10 cellular contexts compared by ENCODE assay signal in the genomic region with DNA sequence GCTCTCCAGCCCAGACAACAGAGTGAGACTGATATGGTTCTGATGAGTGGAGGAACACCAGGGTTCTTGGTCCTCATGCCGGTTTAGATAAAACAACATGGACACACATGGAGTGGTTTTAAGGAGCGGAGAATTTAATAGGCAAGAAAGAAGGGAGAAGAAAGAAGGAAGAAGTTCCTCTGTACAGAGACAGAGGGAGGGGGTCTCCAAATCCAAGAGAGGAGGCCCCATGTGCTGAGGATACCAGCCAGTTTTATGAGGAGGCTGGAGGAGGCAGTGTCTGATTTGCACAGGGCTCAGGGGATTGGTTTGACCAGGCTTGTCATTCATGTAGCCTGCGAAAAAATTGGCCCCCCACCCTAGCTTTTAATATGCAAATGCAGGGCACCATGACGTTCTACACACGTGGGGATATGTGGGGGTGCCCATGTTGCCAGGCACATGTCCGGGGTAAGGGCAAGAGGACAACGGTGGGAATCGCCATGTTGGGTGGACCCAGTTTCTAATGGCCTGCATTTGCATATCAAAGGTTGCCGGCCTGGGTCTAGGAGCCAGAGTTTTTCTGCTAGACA. TPM values are rescaled to one million over a fixed set of nuclear protein-coding genes. Genes with fewer than 3 reads are reported as not detected.
DNase-seq lines count a peak whose midpoint lies in the region; ATAC-seq and TF ChIP-seq lines count a peak whose summit lies in the region.
"Not testable (repeated sequence)": the region's sequence is repeated elsewhere in the genome, so short reads cannot be mapped to it uniquely, and the experiment has no call there.
"Had no signal": no experiment of that assay in that cellular context is flagged by ENCODE, and none has a peak within 500 bp of the region (broad histone marks: within the 10 kb centered on the region; RNA-seq: fewer than 3 reads in every experiment).

No MANE protein-coding gene starts in this region.

- H3K9me3 Mint-ChIP-seq in CD4-positive, CD25-positive, alpha-beta regulatory T cell; T-helper 2 cell treated with Interferon-gamma antibody and Interleukin-4, amounts not matched to agents 5 μg/mL and 100 μg/mL, for 36 hours; activated T-cell treated with anti-CD3 and anti-CD28 coated beads, Interleukin-2, amount 50 U/mL, for 24 hours; activated naive CD8-positive, alpha-beta T cell treated with anti-CD3 and anti-CD28 coated beads for 36 hours; immature natural killer cell: not testable (repeated sequence)

- H3K79me2 ChIP-seq in Loucy (ENCODE audit: insufficient read depth, low read length) = peaks cover 14% of the 10 kb centered on the region

- H3K27ac ChIP-seq in CD4-positive, CD25-positive, alpha-beta regulatory T cell (ENCODE audit: insufficient read depth, low read length, poor library complexity, severe bottlenecking) = peak overlapping the region; percentile 96
- H3K27ac ChIP-seq in neutrophil = peak overlapping the region; percentile 100

- ATAC-seq in CD4-positive, CD25-positive, alpha-beta regulatory T cell (ENCODE audit: low read depth in 2 of 2) = not testable (repeated sequence)

- TF ChIP-seq CTCF in GM12865 (IDR thresholded peaks at IDR 0.05; ENCODE audit: insufficient read depth, low read depth, low read length, missing control alignments); Loucy (conservative IDR thresholded peaks at IDR 0.05; ENCODE audit: low read length); neutrophil (IDR thresholded peaks at IDR 0.05): not testable (repeated sequence)

- H3K4me3 Mint-ChIP-seq in CD4-positive, CD25-positive, alpha-beta regulatory T cell = peak overlapping the region in 2 of 4 donors; percentile 28 to 32
- H3K4me3 Mint-ChIP-seq in T-helper 2 cell treated with Interferon-gamma antibody and Interleukin-4, amounts not matched to agents 5 μg/mL and 100 μg/mL, for 36 hours; activated T-cell treated with anti-CD3 and anti-CD28 coated beads, Interleukin-2, amount 50 U/mL, for 24 hours; activated naive CD8-positive, alpha-beta T cell treated with anti-CD3 and anti-CD28 coated beads for 36 hours: not testable (repeated sequence)
- peak overlapping the region in 2 of 5 donors; percentile 29 to 39 for H3K4me3 Mint-ChIP-seq in immature natural killer cell

- H3K9ac ChIP-seq in Loucy (ENCODE audit: low read depth, low read length, poor library complexity, severe bottlenecking) = peak overlapping the region; percentile 96

- not testable (repeated sequence) for H3K27me3 Mint-ChIP-seq in CD4-positive, CD25-positive, alpha-beta regulatory T cell; T-helper 2 cell treated with Interferon-gamma antibody and Interleukin-4, amounts not matched to agents 5 μg/mL and 100 μg/mL, for 36 hours (ENCODE audit: low read depth); activated naive CD8-positive, alpha-beta T cell treated with anti-CD3 and anti-CD28 coated beads for 36 hours
- peaks cover 63% of the 10 kb centered on the region for H3K27me3 Mint-ChIP-seq in activated T-cell treated with anti-CD3 and anti-CD28 coated beads, Interleukin-2, amount 50 U/mL, for 24 hours
- peaks cover 8 to 26% (median 10%) of the 10 kb centered on the region in 3 donors for H3K27me3 Mint-ChIP-seq in immature natural killer cell (ENCODE audit: low read depth in 3 of 3)

- H3K36me3 ChIP-seq in CD4-positive, CD25-positive, alpha-beta regulatory T cell (ENCODE audit: control insufficient read depth, insufficient read depth, low read length); Loucy (ENCODE audit: insufficient read depth, low read length); neutrophil: not testable (repeated sequence)

- not testable (repeated sequence) for H3K4me3 ChIP-seq in CD4-positive, CD25-positive, alpha-beta regulatory T cell (ENCODE audit: low read depth, low read length); neutrophil (ENCODE audit: low read depth in 1 of 2, low read length in 1 of 2)
- H3K4me3 ChIP-seq in GM12865 (ENCODE audit: low read depth, low read length) = peak overlapping the region; percentile 37; the same call in 1 of the 2 replicates
- peak overlapping the region; percentile 70 for H3K4me3 ChIP-seq in Loucy (ENCODE audit: low read length, poor library complexity, severe bottlenecking)

- H3K4me1 Mint-ChIP-seq in CD4-positive, CD25-positive, alpha-beta regulatory T cell = peaks cover 44 to 94% (median 62%) of the 10 kb centered on the region in 4 donors
- peaks cover 74% of the 10 kb centered on the region for H3K4me1 Mint-ChIP-seq in T-helper 2 cell treated with Interferon-gamma antibody and Interleukin-4, amounts not matched to agents 5 μg/mL and 100 μg/mL, for 36 hours (ENCODE audit: low read depth)
- H3K4me1 Mint-ChIP-seq in activated T-cell treated with anti-CD3 and anti-CD28 coated beads, Interleukin-2, amount 50 U/mL, for 24 hours (ENCODE audit: low read depth) = peaks cover 92% of the 10 kb centered on the region
- peaks cover 67% of the 10 kb centered on the region for H3K4me1 Mint-ChIP-seq in activated naive CD8-positive, alpha-beta T cell treated with anti-CD3 and anti-CD28 coated beads for 36 hours
- H3K4me1 Mint-ChIP-seq in immature natural killer cell = peaks cover 84 to 93% of the 10 kb centered on the region in 2 donors

- peak overlapping the region; percentile 42 to 97 (median 95) for H3K27ac Mint-ChIP-seq in CD4-positive, CD25-positive, alpha-beta regulatory T cell
- H3K27ac Mint-ChIP-seq in T-helper 2 cell treated with Interferon-gamma antibody and Interleukin-4, amounts not matched to agents 5 μg/mL and 100 μg/mL, for 36 hours = peak overlapping the region; percentile 75
- H3K27ac Mint-ChIP-seq in activated T-cell treated with anti-CD3 and anti-CD28 coated beads, Interleukin-2, amount 50 U/mL, for 24 hours = peak overlapping the region; percentile 38
- H3K27ac Mint-ChIP-seq in activated naive CD8-positive, alpha-beta T cell treated with anti-CD3 and anti-CD28 coated beads for 36 hours = peak overlapping the region; percentile 95
- peak overlapping the region; percentile 69 to 96 (median 92) for H3K27ac Mint-ChIP-seq in immature natural killer cell

- not testable (repeated sequence) for H3K36me3 Mint-ChIP-seq in CD4-positive, CD25-positive, alpha-beta regulatory T cell; T-helper 2 cell treated with Interferon-gamma antibody and Interleukin-4, amounts not matched to agents 5 μg/mL and 100 μg/mL, for 36 hours (ENCODE audit: low read depth); activated T-cell treated with anti-CD3 and anti-CD28 coated beads, Interleukin-2, amount 50 U/mL, for 24 hours (ENCODE audit: low read depth); activated naive CD8-positive, alpha-beta T cell treated with anti-CD3 and anti-CD28 coated beads for 36 hours; immature natural killer cell

- H3K27me3 ChIP-seq in CD4-positive, CD25-positive, alpha-beta regulatory T cell (ENCODE audit: control insufficient read depth, insufficient read depth, low read length); Loucy (ENCODE audit: insufficient read depth, low read length, poor library complexity, severe bottlenecking); neutrophil: not testable (repeated sequence)

- peaks cover 87% of the 10 kb centered on the region for H3K4me1 ChIP-seq in CD4-positive, CD25-positive, alpha-beta regulatory T cell (ENCODE audit: control insufficient read depth, insufficient read depth, low read length, poor library complexity, severe bottlenecking)
- H3K4me1 ChIP-seq in Loucy (ENCODE audit: insufficient read depth, low read length, poor library complexity, severe bottlenecking) (peaks cover 89% of the 10 kb centered on the region), neutrophil (ENCODE audit: control insufficient read depth in 1 of 2, insufficient read depth in 1 of 2, low read depth in 1 of 2, low read length in 1 of 2) (peaks cover 92 to 100% of the 10 kb centered on the region in 2 experiments)

- H3F3A ChIP-seq in Loucy (ENCODE audit: low read depth) = peaks cover 21% of the 10 kb centered on the region

- H4K20me1 ChIP-seq in Loucy (ENCODE audit: insufficient read depth, low read length, poor library complexity, severe bottlenecking) = not testable (repeated sequence)

- DNase-seq in CD4-positive, CD25-positive, alpha-beta regulatory T cell; T-helper 2 cell treated with Interferon-gamma antibody and Interleukin-4, amounts not matched to agents 5 μg/mL and 100 μg/mL, for 36 hours (ENCODE audit: low spot score); activated T-cell treated with anti-CD3 and anti-CD28 coated beads, Interleukin-2, amount 50 U/mL, for 24 hours; activated naive CD8-positive, alpha-beta T cell treated with anti-CD3 and anti-CD28 coated beads for 36 hours; immature natural killer cell: not testable (repeated sequence)
- peak; percentile 90 for DNase-seq in GM12865 (ENCODE audit: low read depth)

- H2AFZ ChIP-seq in Loucy (ENCODE audit: low read length) = not testable (repeated sequence)

- peak overlapping the region; percentile 76 for H3K4me2 ChIP-seq in Loucy (ENCODE audit: low read depth, low read length, poor library complexity, severe bottlenecking)

- not testable (repeated sequence) for H3K9me3 ChIP-seq in CD4-positive, CD25-positive, alpha-beta regulatory T cell (ENCODE audit: control insufficient read depth in 2 of 2, low read length in 2 of 2); Loucy (ENCODE audit: insufficient read depth, low read depth, low read length); neutrophil

- H3K9me2 ChIP-seq in Loucy (replicated peaks; ENCODE audit: low read depth, low read length) = not testable (repeated sequence)

RNA-seq across cellular contexts. Expression of gene FAM9C, which starts 39.4 kb away (rescaled TPM):
- not detected for total RNA-seq in CD4-positive, CD25-positive, alpha-beta regulatory T cell
- not detected for polyA plus RNA-seq in CD4-positive, CD25-positive, alpha-beta regulatory T cell
- not detected for total RNA-seq in activated naive CD8-positive, alpha-beta T cell treated with anti-CD3 and anti-CD28 coated beads for 36 hours
- polyA plus RNA-seq in immature natural killer cell = not detected
- total RNA-seq: GM23338, LHCN-M2 had no signal

Comparison
In these comparisons a context has a peak if more than half of its experiments do, and no peak if none do; other contexts are left out.
1. H3K27ac Mint-ChIP-seq: peak in every context shown above with its lines; median percentile 95 in CD4-positive, CD25-positive, alpha-beta regulatory T cell; 95 in activated naive CD8-positive, alpha-beta T cell treated with anti-CD3 and anti-CD28 coated beads for 36 hours; 92 in immature natural killer cell; 75 in T-helper 2 cell treated with Interferon-gamma antibody and Interleukin-4, amounts not matched to agents 5 μg/mL and 100 μg/mL, for 36 hours; 38 in activated T-cell treated with anti-CD3 and anti-CD28 coated beads, Interleukin-2, amount 50 U/mL, for 24 hours.